In genomic region chr12:131311764-131312163, GRCh38 we compare ENCODE assay signal across 18 cellular contexts.
"Had no signal": no experiment of that assay in that cellular context is flagged by ENCODE, and none has a peak within 500 bp of the region (broad histone marks: within the 10 kb centered on the region; RNA-seq: fewer than 3 reads in every experiment).

No MANE protein-coding gene starts in this region.

- ATAC-seq: effector memory CD8-positive, alpha-beta T cell; gastroesophageal sphincter had no signal

- H3K27ac Mint-ChIP-seq: activated naive CD8-positive, alpha-beta T cell treated with anti-CD3 and anti-CD28 coated beads, Interleukin-2, amount 10 ng/mL, durations not matched to agents 7 days and 5 days; effector memory CD8-positive, alpha-beta T cell; nephron; stimulated activated effector memory CD8-positive, alpha-beta T cell treated with anti-CD3 and anti-CD28 coated beads, Interleukin-12 subunit alpha, Interleukin-12 subunit beta, amount 100 ng/mL, for 72 hours; WTC11 had no signal

- H3K4me1 ChIP-seq: gastroesophageal sphincter, heart right ventricle, lower lobe of right lung, prostate gland, thyroid gland had no signal

- H3K4me3 Mint-ChIP-seq: activated naive CD8-positive, alpha-beta T cell treated with anti-CD3 and anti-CD28 coated beads, Interleukin-2, amount 10 ng/mL, durations not matched to agents 7 days and 5 days; nephron; stimulated activated effector memory CD8-positive, alpha-beta T cell treated with anti-CD3 and anti-CD28 coated beads, Interleukin-12 subunit alpha, Interleukin-12 subunit beta, amount 100 ng/mL, for 72 hours; WTC11 had no signal

- H3K27me3 ChIP-seq: thyroid gland had no signal

- H3K4me1 Mint-ChIP-seq: nephron had no signal

- H3K4me3 ChIP-seq: gastroesophageal sphincter, heart right ventricle, lower lobe of right lung, prostate gland, thyroid gland had no signal

- H3K27me3 Mint-ChIP-seq: activated naive CD8-positive, alpha-beta T cell treated with anti-CD3 and anti-CD28 coated beads, Interleukin-2, amount 10 ng/mL, durations not matched to agents 7 days and 5 days had no signal

- H3K36me3 Mint-ChIP-seq: activated naive CD8-positive, alpha-beta T cell treated with anti-CD3 and anti-CD28 coated beads, Interleukin-2, amount 10 ng/mL, durations not matched to agents 7 days and 5 days; stimulated activated effector memory CD8-positive, alpha-beta T cell treated with anti-CD3 and anti-CD28 coated beads, Interleukin-12 subunit alpha, Interleukin-12 subunit beta, amount 100 ng/mL, for 72 hours had no signal

- H3K9me3 ChIP-seq: gastroesophageal sphincter, heart right ventricle, lower lobe of right lung, prostate gland, thyroid gland had no signal

- H3K9me3 Mint-ChIP-seq: activated naive CD8-positive, alpha-beta T cell treated with anti-CD3 and anti-CD28 coated beads, Interleukin-2, amount 10 ng/mL, durations not matched to agents 7 days and 5 days; effector memory CD8-positive, alpha-beta T cell; stimulated activated effector memory CD8-positive, alpha-beta T cell treated with anti-CD3 and anti-CD28 coated beads, Interleukin-12 subunit alpha, Interleukin-12 subunit beta, amount 100 ng/mL, for 72 hours had no signal

- DNase-seq: activated CD4-positive, alpha-beta T cell treated with anti-CD3 and anti-CD28 coated beads for 4 hours; activated effector memory CD4-positive, alpha-beta T cell treated with Interleukin-2 at 50 U/mL for 16 hours; activated naive CD8-positive, alpha-beta T cell treated with anti-CD3 and anti-CD28 coated beads, Interleukin-2, amount 10 ng/mL, durations not matched to agents 7 days and 5 days; activated T-cell treated with anti-CD3 and anti-CD28 coated beads, Interleukin-2, amount 50 U/mL, for 1 hour; anterior cingulate cortex; cerebellar nuclear complex; dermis blood vessel endothelial cell; effector memory CD8-positive, alpha-beta T cell; heart right ventricle; left cardiac atrium; lower lobe of right lung; occipital lobe had no signal

- H3K36me3 ChIP-seq: gastroesophageal sphincter, heart right ventricle, lower lobe of right lung, prostate gland, thyroid gland had no signal

- H3K27ac ChIP-seq: gastroesophageal sphincter, heart right ventricle, lower lobe of right lung, prostate gland, thyroid gland had no signal
